Comparison of ENCODE assay signal across 15 cellular contexts in genomic region chr1:58460469-58460868, GRCh38.
DNase-seq lines count a peak whose midpoint lies in the region; ATAC-seq and TF ChIP-seq lines count a peak whose summit lies in the region.
"Had no signal": no experiment of that assay in that cellular context is flagged by ENCODE, and none has a peak within 500 bp of the region (broad histone marks: within the 10 kb centered on the region; RNA-seq: fewer than 3 reads in every experiment).

No MANE protein-coding gene starts in this region.

- no peaks in the 10 kb centered on the region for H3K9me2 ChIP-seq in PC-9 (ENCODE audit: insufficient read depth)

- no peaks in the 10 kb centered on the region for H4K20me1 ChIP-seq in PC-9 (ENCODE audit: insufficient read depth)

- no peak overlapping the region for H2AFZ ChIP-seq in PC-9

- BruUV-seq in PC-9 (replicated peaks; lab: Mats Ljungman, UMichigan), result no TSS peak

- no peak overlapping the region for H3K4me3 Mint-ChIP-seq in endothelial cell (ENCODE audit: unreplicated experiment)
- H3K4me3 Mint-ChIP-seq: B cell; stimulated activated effector memory CD8-positive, alpha-beta T cell treated with anti-CD3 and anti-CD28 coated beads, Interleukin-12 subunit alpha, Interleukin-12 subunit beta, amount 100 ng/mL, for 72 hours had no signal

- no peaks in the 10 kb centered on the region for H3K4me1 ChIP-seq in HEK293 (ENCODE audit: control insufficient read depth, insufficient read depth, low read length)
- H3K4me1 ChIP-seq in RWPE2 (ENCODE audit: insufficient read depth, poor library complexity, severe bottlenecking), result no peaks in the 10 kb centered on the region
- H3K4me1 ChIP-seq in PC-9 (replicated peaks; ENCODE audit: insufficient read depth), result no peaks in the 10 kb centered on the region
- H3K4me1 ChIP-seq: body of pancreas had no signal

- H3K9me3 Mint-ChIP-seq in endothelial cell (ENCODE audit: unreplicated experiment), result no peaks in the 10 kb centered on the region
- H3K9me3 Mint-ChIP-seq: stimulated activated effector memory CD8-positive, alpha-beta T cell treated with anti-CD3 and anti-CD28 coated beads, Interleukin-12 subunit alpha, Interleukin-12 subunit beta, amount 100 ng/mL, for 72 hours had no signal

- H3K27ac ChIP-seq in HEK293 (ENCODE audit: extremely low read depth, low read depth, low read length) (no peak overlapping the region), RWPE2 (ENCODE audit: poor library complexity, severe bottlenecking) (no peak overlapping the region), PC-9 (no peak overlapping the region)
- H3K27ac ChIP-seq: body of pancreas, VCaP had no signal

- H3K27me3 Mint-ChIP-seq in endothelial cell (ENCODE audit: unreplicated experiment), result no peaks in the 10 kb centered on the region
- H3K27me3 Mint-ChIP-seq: B cell had no signal

- H3F3A ChIP-seq in PC-9 (ENCODE audit: insufficient read depth, low read depth), result no peaks in the 10 kb centered on the region

- no peaks in the 10 kb centered on the region for H3K36me3 Mint-ChIP-seq in endothelial cell (ENCODE audit: low read depth, unreplicated experiment)
- H3K36me3 Mint-ChIP-seq: stimulated activated effector memory CD8-positive, alpha-beta T cell treated with anti-CD3 and anti-CD28 coated beads, Interleukin-12 subunit alpha, Interleukin-12 subunit beta, amount 100 ng/mL, for 72 hours had no signal

- no peaks in the 10 kb centered on the region for H3K79me2 ChIP-seq in PC-9 (ENCODE audit: low read depth)

- no peak overlapping the region for H3K4me3 ChIP-seq in HEK293 (ENCODE audit: low read depth, low read length)
- no peak overlapping the region for H3K4me3 ChIP-seq in RWPE2 (ENCODE audit: severe bottlenecking)
- no peak overlapping the region for H3K4me3 ChIP-seq in PC-9
- H3K4me3 ChIP-seq: body of pancreas had no signal

- no peaks in the 10 kb centered on the region for H3K4me1 Mint-ChIP-seq in endothelial cell (ENCODE audit: unreplicated experiment)
- H3K4me1 Mint-ChIP-seq: B cell; stimulated activated effector memory CD8-positive, alpha-beta T cell treated with anti-CD3 and anti-CD28 coated beads, Interleukin-12 subunit alpha, Interleukin-12 subunit beta, amount 100 ng/mL, for 72 hours had no signal

- intact Hi-C loops in PC-9 (cut with micrococcal nuclease; ENCODE audit: unreplicated experiment), result no loop called here

- TF ChIP-seq CTCF in HEK293 (tag by site-specific recombination; IDR thresholded peaks at IDR 0.05), result no peak
- no peak for TF ChIP-seq CTCF in RWPE2 (IDR thresholded peaks at IDR 0.05; ENCODE audit: poor library complexity, severe bottlenecking)
- no peak for TF ChIP-seq CTCF in endothelial cell (IDR thresholded peaks at IDR 0.05; ENCODE audit: unreplicated experiment)
- no peak for TF ChIP-seq CTCF in PC-9 (conservative IDR thresholded peaks at IDR 0.05)

- H3K9me3 ChIP-seq in HEK293 (ENCODE audit: control insufficient read depth, insufficient read depth, low read depth, low read length) (no peaks in the 10 kb centered on the region), RWPE2 (ENCODE audit: severe bottlenecking) (no peaks in the 10 kb centered on the region), PC-9 (ENCODE audit: insufficient read depth, low read depth) (no peaks in the 10 kb centered on the region)
- H3K9me3 ChIP-seq: body of pancreas had no signal

- H3K36me3 ChIP-seq in HEK293 (ENCODE audit: control insufficient read depth in 2 of 2, insufficient read depth in 1 of 2, low read length in 2 of 2), result no peaks in the 10 kb centered on the region
- H3K36me3 ChIP-seq in RWPE2 (ENCODE audit: low read depth), result no peaks in the 10 kb centered on the region
- no peaks in the 10 kb centered on the region for H3K36me3 ChIP-seq in PC-9 (ENCODE audit: low read depth)

- H3K27me3 ChIP-seq in RWPE2 (ENCODE audit: insufficient read depth, poor library complexity, severe bottlenecking), result no peaks in the 10 kb centered on the region
- no peaks in the 10 kb centered on the region for H3K27me3 ChIP-seq in PC-9 (ENCODE audit: insufficient read depth, low read depth)
- H3K27me3 ChIP-seq: body of pancreas had no signal

- H3K27ac Mint-ChIP-seq in endothelial cell (ENCODE audit: unreplicated experiment), result no peak overlapping the region
- H3K27ac Mint-ChIP-seq: B cell; stimulated activated effector memory CD8-positive, alpha-beta T cell treated with anti-CD3 and anti-CD28 coated beads, Interleukin-12 subunit alpha, Interleukin-12 subunit beta, amount 100 ng/mL, for 72 hours had no signal

- POLR2A ChIA-PET in HEK293 (lab: Yijun Ruan, JAX) (no interaction called here), PC-9 (lab: Charles Lee; ENCODE audit: unreplicated experiment) (no interaction called here)

- CTCF ChIA-PET in HEK293 (lab: Yijun Ruan, JAX) (interaction anchor here (1.1 kb wide), 1 partner anchor 55 kb away, joined by 4 read pairs; no protein-coding TSS in a partner anchor), PC-9 (lab: Charles Lee) (no interaction called here)

- H3K4me2 ChIP-seq in PC-9, result no peak overlapping the region

- ATAC-seq in RWPE2 (ENCODE audit: low read depth) (peak; percentile 54; the same call in 2 of the 3 replicates), GM21381 (IDR thresholded peaks at IDR 0.05; ENCODE audit: unreplicated experiment) (no peak), HG03439 (IDR thresholded peaks at IDR 0.05; ENCODE audit: unreplicated experiment) (no peak)
- ATAC-seq: body of pancreas; stimulated activated effector memory CD8-positive, alpha-beta T cell treated with anti-CD3 and anti-CD28 coated beads, Interleukin-12 subunit alpha, Interleukin-12 subunit beta, amount 100 ng/mL, for 72 hours had no signal

- peak; percentile 19 for DNase-seq in A172 (ENCODE audit: low spot score)
- no peak for DNase-seq in RWPE2 (ENCODE audit: low spot score)
- peak; percentile 33 for DNase-seq in endothelial cell (ENCODE audit: low spot score)
- no peak for DNase-seq in PC-9
- DNase-seq in amniotic stem cell (lab: John Stamatoyannopoulos, UW), result no peak
- DNase-seq: activated T-cell treated with anti-CD3 and anti-CD28 coated beads, Interleukin-2, amount 50 U/mL, for 1 hour; body of pancreas; hippocampal formation; NCI-H1105 had no signal

TF ChIP-seq in HEK293, 187 proteins besides CTCF, POLR2A, EP300 and RAD21:
- peak; percentile 93 for TF ChIP-seq REST (tag by site-specific recombination; IDR thresholded peaks at IDR 0.05)
- no peak for TF ChIP-seq ZNF639 (tag by site-specific recombination; IDR thresholded peaks at IDR 0.05)

Comparison
In these comparisons a context has a peak if more than half of its experiments do, and no peak if none do; other contexts are left out.
1. DNase-seq: peak in A172 (single experiment) and endothelial cell (single experiment); none in RWPE2 (single experiment), PC-9 (0 of 2) and amniotic stem cell (single experiment).